Comparison of ENCODE assay signal across 21 cellular contexts in genomic region chr16:66227766-66228530, GRCh38.
"Had no signal": no experiment of that assay in that cellular context is flagged by ENCODE, and none has a peak within 500 bp of the region (broad histone marks: within the 10 kb centered on the region; RNA-seq: fewer than 3 reads in every experiment).

No MANE protein-coding gene starts in this region.

- DNase-seq: activated CD4-positive, alpha-beta T cell treated with anti-CD3 and anti-CD28 coated beads, Interleukin-2, amount 50 U/mL, for 1 hour; activated CD8-positive, alpha-beta memory T cell treated with anti-CD3 and anti-CD28 coated beads, Interleukin-2, amount 50 U/mL, for 48 hours; activated effector memory CD4-positive, alpha-beta T cell treated with Interleukin-2 at 50 U/mL for 16 hours; activated naive CD4-positive, alpha-beta T cell treated with anti-CD3 and anti-CD28 coated beads, Interleukin-2, amount 50 U/mL, for 16 hours; activated T-cell treated with anti-CD3 and anti-CD28 coated beads, Interleukin-2, amount 50 U/mL, for 48 hours; effector CD4-positive, alpha-beta T cell; immature natural killer cell; kidney glomerular epithelial cell; left ventricle myocardium inferior; naive thymus-derived CD8-positive, alpha-beta T cell; occipital lobe; posterior cingulate gyrus; stimulated activated CD4-positive, alpha-beta T cell treated with anti-CD3 and anti-CD28 coated beads, Interleukin-2, amount 100 ng/mL, for 24 hours; stimulated activated naive CD4-positive, alpha-beta T cell treated with Interleukin-2 at 50 U/mL for 16 hours had no signal

- H3K9me3 Mint-ChIP-seq: immature natural killer cell; naive thymus-derived CD8-positive, alpha-beta T cell; T-helper 1 cell treated with Interleukin-12 subunit alpha and Interleukin-12 subunit beta and Interleukin-4 antibody, amounts not matched to agents 30 μg/mL and 1 μg/mL, for 36 hours had no signal

- H3K4me1 ChIP-seq: esophagus muscularis mucosa had no signal

- H3K4me3 Mint-ChIP-seq: immature natural killer cell; naive thymus-derived CD8-positive, alpha-beta T cell; T-helper 1 cell treated with Interleukin-12 subunit alpha and Interleukin-12 subunit beta and Interleukin-4 antibody, amounts not matched to agents 30 μg/mL and 1 μg/mL, for 36 hours had no signal

- H3K4me3 ChIP-seq: esophagus muscularis mucosa, left ventricle myocardium inferior, tibial artery had no signal

- FAIRE-seq: astrocyte, endothelial cell of umbilical vein, urothelium cell line had no signal

- H3K36me3 ChIP-seq: esophagus muscularis mucosa, left ventricle myocardium inferior, tibial artery had no signal

- ATAC-seq: activated CD4-positive, CD25-positive, alpha-beta regulatory T cell treated with anti-CD3 and anti-CD28 coated beads, Interleukin-2, amount 50 U/mL, for 24 hours; naive thymus-derived CD8-positive, alpha-beta T cell had no signal

- H3K4me1 Mint-ChIP-seq: immature natural killer cell had no signal

- H3K36me3 Mint-ChIP-seq: immature natural killer cell; naive thymus-derived CD8-positive, alpha-beta T cell had no signal

- H3K27ac Mint-ChIP-seq: immature natural killer cell; naive thymus-derived CD8-positive, alpha-beta T cell; T-helper 1 cell treated with Interleukin-12 subunit alpha and Interleukin-12 subunit beta and Interleukin-4 antibody, amounts not matched to agents 30 μg/mL and 1 μg/mL, for 36 hours had no signal

- H3K27ac ChIP-seq: esophagus muscularis mucosa, left ventricle myocardium inferior, tibial artery had no signal

- H3K27me3 ChIP-seq: esophagus muscularis mucosa, tibial artery had no signal

- H3K9me3 ChIP-seq: esophagus muscularis mucosa, left ventricle myocardium inferior, tibial artery had no signal
